Comparison of ENCODE assay signal across 1 cellular context in the genomic region with DNA sequence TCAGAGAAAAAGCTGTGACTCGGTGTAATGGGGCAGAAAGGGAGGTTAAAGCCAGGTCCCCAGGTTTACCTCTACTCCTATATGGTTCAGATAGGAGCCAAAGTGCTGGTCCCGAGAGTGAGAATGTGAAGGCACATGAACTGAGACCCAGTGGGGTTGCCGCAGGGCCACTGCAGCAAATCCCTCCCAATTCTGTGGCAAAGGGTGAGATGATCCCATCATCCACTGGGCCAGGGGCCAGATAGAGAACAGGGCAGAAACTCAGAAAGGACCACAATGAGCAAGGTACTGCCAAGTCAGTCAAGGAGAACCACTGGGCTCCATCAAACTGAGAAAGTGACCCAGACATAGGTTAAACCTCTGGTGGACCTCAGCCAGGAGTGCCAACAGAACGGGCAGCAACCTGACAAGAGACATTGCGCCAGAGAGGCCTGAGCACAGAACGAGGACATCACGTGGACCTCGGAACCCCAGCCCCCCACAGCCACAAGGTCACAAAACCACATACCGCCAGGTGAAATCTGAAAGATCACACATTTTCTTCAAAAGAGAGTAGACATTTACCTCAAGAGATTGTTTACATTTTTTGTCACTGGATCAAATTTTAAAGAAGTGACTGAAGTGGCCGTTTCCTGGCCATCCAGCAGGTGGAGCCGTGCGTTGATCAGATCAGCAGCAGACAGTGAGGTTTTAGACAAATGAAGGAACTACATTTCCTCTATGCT.
TF ChIP-seq lines count a peak whose summit lies in the region.

No MANE protein-coding gene starts in this region.

TF ChIP-seq in HepG2, 621 proteins besides CTCF, POLR2A, EP300 and RAD21 (continued from another document and continues in another):
- TF ChIP-seq, protein P1, sequence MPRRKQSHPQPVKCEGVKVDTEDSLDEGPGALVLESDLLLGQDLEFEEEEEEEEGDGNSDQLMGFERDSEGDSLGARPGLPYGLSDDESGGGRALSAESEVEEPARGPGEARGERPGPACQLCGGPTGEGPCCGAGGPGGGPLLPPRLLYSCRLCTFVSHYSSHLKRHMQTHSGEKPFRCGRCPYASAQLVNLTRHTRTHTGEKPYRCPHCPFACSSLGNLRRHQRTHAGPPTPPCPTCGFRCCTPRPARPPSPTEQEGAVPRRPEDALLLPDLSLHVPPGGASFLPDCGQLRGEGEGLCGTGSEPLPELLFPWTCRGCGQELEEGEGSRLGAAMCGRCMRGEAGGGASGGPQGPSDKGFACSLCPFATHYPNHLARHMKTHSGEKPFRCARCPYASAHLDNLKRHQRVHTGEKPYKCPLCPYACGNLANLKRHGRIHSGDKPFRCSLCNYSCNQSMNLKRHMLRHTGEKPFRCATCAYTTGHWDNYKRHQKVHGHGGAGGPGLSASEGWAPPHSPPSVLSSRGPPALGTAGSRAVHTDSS (CRISPR knock-in tag; conservative IDR thresholded peaks at IDR 0.05): no peak
- TF ChIP-seq SP1 (IDR thresholded peaks at IDR 0.05) (no peak), SP1 (CRISPR knock-in tag; IDR thresholded peaks at IDR 0.05) (no peak), ZNF776 (CRISPR knock-in tag; IDR thresholded peaks at IDR 0.05) (no peak), KLF12 (CRISPR knock-in tag; IDR thresholded peaks at IDR 0.05; ENCODE audit: borderline replicate concordance) (no peak), MAFF (IDR thresholded peaks at IDR 0.05; ENCODE audit: low read depth, low read length) (no peak), HNRNPUL1 (IDR thresholded peaks at IDR 0.05; ENCODE audit: low read depth, low read length) (no peak), CBX5 (CRISPR knock-in tag; IDR thresholded peaks at IDR 0.05; ENCODE audit: borderline replicate concordance) (0 out of 2 replicates have a peak, but pooled peaks have one; percentile 26), SP4 (CRISPR knock-in tag; IDR thresholded peaks at IDR 0.05) (0 out of 2 replicates have a peak, but pooled peaks have one; percentile 17), ESRRA (CRISPR knock-in tag; IDR thresholded peaks at IDR 0.05; ENCODE audit: low read depth) (no peak), NFKBIZ (CRISPR knock-in tag; IDR thresholded peaks at IDR 0.05) (no peak), MEIS1 (CRISPR knock-in tag; IDR thresholded peaks at IDR 0.05; ENCODE audit: borderline replicate concordance) (no peak), ZNF331 (CRISPR knock-in tag; IDR thresholded peaks at IDR 0.05) (no peak), ZMYM2 (CRISPR knock-in tag; IDR thresholded peaks at IDR 0.05) (no peak), FOXO1 (CRISPR knock-in tag; IDR thresholded peaks at IDR 0.05) (peak; percentile 56), SIX1 (CRISPR knock-in tag; IDR thresholded peaks at IDR 0.05; ENCODE audit: borderline replicate concordance) (no peak), FOXP1 (IDR thresholded peaks at IDR 0.05) (no peak), FOXP1 (CRISPR knock-in tag; IDR thresholded peaks at IDR 0.05) (no peak), ZNF839 (CRISPR knock-in tag; IDR thresholded peaks at IDR 0.05; ENCODE audit: borderline replicate concordance) (no peak), ARHGAP35 (CRISPR knock-in tag; IDR thresholded peaks at IDR 0.05; ENCODE audit: borderline replicate concordance) (no peak), HDAC2 (CRISPR knock-in tag; IDR thresholded peaks at IDR 0.05) (peak; percentile 65), FOXC1 (CRISPR knock-in tag; IDR thresholded peaks at IDR 0.05; ENCODE audit: borderline replicate concordance) (0 out of 2 replicates have a peak, but pooled peaks have one; percentile 22), ZNF629 (CRISPR knock-in tag; conservative IDR thresholded peaks at IDR 0.05) (no peak), ZSCAN25 (CRISPR knock-in tag; IDR thresholded peaks at IDR 0.05) (no peak), ZNF773 (CRISPR knock-in tag; IDR thresholded peaks at IDR 0.05; ENCODE audit: borderline replicate concordance) (no peak), DMAP1 (CRISPR knock-in tag; IDR thresholded peaks at IDR 0.05) (no peak), ZNF484 (CRISPR knock-in tag; IDR thresholded peaks at IDR 0.05; ENCODE audit: borderline replicate concordance, low read depth) (no peak)
- TF ChIP-seq, protein P2, sequence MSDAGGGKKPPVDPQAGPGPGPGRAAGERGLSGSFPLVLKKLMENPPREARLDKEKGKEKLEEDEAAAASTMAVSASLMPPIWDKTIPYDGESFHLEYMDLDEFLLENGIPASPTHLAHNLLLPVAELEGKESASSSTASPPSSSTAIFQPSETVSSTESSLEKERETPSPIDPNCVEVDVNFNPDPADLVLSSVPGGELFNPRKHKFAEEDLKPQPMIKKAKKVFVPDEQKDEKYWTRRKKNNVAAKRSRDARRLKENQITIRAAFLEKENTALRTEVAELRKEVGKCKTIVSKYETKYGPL (CRISPR knock-in tag; IDR thresholded peaks at IDR 0.05): no peak
- TF ChIP-seq, protein P3, sequence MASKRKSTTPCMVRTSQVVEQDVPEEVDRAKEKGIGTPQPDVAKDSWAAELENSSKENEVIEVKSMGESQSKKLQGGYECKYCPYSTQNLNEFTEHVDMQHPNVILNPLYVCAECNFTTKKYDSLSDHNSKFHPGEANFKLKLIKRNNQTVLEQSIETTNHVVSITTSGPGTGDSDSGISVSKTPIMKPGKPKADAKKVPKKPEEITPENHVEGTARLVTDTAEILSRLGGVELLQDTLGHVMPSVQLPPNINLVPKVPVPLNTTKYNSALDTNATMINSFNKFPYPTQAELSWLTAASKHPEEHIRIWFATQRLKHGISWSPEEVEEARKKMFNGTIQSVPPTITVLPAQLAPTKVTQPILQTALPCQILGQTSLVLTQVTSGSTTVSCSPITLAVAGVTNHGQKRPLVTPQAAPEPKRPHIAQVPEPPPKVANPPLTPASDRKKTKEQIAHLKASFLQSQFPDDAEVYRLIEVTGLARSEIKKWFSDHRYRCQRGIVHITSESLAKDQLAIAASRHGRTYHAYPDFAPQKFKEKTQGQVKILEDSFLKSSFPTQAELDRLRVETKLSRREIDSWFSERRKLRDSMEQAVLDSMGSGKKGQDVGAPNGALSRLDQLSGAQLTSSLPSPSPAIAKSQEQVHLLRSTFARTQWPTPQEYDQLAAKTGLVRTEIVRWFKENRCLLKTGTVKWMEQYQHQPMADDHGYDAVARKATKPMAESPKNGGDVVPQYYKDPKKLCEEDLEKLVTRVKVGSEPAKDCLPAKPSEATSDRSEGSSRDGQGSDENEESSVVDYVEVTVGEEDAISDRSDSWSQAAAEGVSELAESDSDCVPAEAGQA (IDR thresholded peaks at IDR 0.05; ENCODE audit: low read depth): no peak
- TF ChIP-seq, protein P3 (CRISPR knock-in tag; IDR thresholded peaks at IDR 0.05; ENCODE audit: borderline replicate concordance): no peak
- TF ChIP-seq, protein P4, sequence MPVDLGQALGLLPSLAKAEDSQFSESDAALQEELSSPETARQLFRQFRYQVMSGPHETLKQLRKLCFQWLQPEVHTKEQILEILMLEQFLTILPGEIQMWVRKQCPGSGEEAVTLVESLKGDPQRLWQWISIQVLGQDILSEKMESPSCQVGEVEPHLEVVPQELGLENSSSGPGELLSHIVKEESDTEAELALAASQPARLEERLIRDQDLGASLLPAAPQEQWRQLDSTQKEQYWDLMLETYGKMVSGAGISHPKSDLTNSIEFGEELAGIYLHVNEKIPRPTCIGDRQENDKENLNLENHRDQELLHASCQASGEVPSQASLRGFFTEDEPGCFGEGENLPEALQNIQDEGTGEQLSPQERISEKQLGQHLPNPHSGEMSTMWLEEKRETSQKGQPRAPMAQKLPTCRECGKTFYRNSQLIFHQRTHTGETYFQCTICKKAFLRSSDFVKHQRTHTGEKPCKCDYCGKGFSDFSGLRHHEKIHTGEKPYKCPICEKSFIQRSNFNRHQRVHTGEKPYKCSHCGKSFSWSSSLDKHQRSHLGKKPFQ (CRISPR knock-in tag; IDR thresholded peaks at IDR 0.05; ENCODE audit: insufficient replicate concordance): no peak
- TF ChIP-seq, protein P5, sequence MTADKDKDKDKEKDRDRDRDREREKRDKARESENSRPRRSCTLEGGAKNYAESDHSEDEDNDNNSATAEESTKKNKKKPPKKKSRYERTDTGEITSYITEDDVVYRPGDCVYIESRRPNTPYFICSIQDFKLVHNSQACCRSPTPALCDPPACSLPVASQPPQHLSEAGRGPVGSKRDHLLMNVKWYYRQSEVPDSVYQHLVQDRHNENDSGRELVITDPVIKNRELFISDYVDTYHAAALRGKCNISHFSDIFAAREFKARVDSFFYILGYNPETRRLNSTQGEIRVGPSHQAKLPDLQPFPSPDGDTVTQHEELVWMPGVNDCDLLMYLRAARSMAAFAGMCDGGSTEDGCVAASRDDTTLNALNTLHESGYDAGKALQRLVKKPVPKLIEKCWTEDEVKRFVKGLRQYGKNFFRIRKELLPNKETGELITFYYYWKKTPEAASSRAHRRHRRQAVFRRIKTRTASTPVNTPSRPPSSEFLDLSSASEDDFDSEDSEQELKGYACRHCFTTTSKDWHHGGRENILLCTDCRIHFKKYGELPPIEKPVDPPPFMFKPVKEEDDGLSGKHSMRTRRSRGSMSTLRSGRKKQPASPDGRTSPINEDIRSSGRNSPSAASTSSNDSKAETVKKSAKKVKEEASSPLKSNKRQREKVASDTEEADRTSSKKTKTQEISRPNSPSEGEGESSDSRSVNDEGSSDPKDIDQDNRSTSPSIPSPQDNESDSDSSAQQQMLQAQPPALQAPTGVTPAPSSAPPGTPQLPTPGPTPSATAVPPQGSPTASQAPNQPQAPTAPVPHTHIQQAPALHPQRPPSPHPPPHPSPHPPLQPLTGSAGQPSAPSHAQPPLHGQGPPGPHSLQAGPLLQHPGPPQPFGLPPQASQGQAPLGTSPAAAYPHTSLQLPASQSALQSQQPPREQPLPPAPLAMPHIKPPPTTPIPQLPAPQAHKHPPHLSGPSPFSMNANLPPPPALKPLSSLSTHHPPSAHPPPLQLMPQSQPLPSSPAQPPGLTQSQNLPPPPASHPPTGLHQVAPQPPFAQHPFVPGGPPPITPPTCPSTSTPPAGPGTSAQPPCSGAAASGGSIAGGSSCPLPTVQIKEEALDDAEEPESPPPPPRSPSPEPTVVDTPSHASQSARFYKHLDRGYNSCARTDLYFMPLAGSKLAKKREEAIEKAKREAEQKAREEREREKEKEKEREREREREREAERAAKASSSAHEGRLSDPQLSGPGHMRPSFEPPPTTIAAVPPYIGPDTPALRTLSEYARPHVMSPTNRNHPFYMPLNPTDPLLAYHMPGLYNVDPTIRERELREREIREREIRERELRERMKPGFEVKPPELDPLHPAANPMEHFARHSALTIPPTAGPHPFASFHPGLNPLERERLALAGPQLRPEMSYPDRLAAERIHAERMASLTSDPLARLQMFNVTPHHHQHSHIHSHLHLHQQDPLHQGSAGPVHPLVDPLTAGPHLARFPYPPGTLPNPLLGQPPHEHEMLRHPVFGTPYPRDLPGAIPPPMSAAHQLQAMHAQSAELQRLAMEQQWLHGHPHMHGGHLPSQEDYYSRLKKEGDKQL (CRISPR knock-in tag; IDR thresholded peaks at IDR 0.05; ENCODE audit: low read depth): 0 out of 2 replicates have a peak, but pooled peaks have one; percentile 32
- TF ChIP-seq, protein P6, sequence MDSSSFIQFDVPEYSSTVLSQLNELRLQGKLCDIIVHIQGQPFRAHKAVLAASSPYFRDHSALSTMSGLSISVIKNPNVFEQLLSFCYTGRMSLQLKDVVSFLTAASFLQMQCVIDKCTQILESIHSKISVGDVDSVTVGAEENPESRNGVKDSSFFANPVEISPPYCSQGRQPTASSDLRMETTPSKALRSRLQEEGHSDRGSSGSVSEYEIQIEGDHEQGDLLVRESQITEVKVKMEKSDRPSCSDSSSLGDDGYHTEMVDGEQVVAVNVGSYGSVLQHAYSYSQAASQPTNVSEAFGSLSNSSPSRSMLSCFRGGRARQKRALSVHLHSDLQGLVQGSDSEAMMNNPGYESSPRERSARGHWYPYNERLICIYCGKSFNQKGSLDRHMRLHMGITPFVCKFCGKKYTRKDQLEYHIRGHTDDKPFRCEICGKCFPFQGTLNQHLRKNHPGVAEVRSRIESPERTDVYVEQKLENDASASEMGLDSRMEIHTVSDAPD (CRISPR knock-in tag; IDR thresholded peaks at IDR 0.05): no peak
- TF ChIP-seq, protein P7, sequence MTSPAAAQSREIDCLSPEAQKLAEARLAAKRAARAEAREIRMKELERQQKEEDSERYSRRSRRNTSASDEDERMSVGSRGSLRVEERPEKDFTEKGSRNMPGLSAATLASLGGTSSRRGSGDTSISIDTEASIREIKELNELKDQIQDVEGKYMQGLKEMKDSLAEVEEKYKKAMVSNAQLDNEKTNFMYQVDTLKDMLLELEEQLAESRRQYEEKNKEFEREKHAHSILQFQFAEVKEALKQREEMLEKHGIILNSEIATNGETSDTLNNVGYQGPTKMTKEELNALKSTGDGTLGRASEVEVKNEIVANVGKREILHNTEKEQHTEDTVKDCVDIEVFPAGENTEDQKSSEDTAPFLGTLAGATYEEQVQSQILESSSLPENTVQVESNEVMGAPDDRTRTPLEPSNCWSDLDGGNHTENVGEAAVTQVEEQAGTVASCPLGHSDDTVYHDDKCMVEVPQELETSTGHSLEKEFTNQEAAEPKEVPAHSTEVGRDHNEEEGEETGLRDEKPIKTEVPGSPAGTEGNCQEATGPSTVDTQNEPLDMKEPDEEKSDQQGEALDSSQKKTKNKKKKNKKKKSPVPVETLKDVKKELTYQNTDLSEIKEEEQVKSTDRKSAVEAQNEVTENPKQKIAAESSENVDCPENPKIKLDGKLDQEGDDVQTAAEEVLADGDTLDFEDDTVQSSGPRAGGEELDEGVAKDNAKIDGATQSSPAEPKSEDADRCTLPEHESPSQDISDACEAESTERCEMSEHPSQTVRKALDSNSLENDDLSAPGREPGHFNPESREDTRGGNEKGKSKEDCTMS (CRISPR knock-in tag; conservative IDR thresholded peaks at IDR 0.05): no peak
- TF ChIP-seq, protein P8, sequence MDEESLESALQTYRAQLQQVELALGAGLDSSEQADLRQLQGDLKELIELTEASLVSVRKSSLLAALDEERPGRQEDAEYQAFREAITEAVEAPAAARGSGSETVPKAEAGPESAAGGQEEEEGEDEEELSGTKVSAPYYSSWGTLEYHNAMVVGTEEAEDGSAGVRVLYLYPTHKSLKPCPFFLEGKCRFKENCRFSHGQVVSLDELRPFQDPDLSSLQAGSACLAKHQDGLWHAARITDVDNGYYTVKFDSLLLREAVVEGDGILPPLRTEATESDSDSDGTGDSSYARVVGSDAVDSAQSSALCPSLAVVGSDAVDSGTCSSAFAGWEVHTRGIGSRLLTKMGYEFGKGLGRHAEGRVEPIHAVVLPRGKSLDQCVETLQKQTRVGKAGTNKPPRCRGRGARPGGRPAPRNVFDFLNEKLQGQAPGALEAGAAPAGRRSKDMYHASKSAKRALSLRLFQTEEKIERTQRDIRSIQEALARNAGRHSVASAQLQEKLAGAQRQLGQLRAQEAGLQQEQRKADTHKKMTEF (CRISPR knock-in tag; IDR thresholded peaks at IDR 0.05): peak; percentile 66
